Comparison of ENCODE assay signal across 29 cellular contexts in the genomic region with DNA sequence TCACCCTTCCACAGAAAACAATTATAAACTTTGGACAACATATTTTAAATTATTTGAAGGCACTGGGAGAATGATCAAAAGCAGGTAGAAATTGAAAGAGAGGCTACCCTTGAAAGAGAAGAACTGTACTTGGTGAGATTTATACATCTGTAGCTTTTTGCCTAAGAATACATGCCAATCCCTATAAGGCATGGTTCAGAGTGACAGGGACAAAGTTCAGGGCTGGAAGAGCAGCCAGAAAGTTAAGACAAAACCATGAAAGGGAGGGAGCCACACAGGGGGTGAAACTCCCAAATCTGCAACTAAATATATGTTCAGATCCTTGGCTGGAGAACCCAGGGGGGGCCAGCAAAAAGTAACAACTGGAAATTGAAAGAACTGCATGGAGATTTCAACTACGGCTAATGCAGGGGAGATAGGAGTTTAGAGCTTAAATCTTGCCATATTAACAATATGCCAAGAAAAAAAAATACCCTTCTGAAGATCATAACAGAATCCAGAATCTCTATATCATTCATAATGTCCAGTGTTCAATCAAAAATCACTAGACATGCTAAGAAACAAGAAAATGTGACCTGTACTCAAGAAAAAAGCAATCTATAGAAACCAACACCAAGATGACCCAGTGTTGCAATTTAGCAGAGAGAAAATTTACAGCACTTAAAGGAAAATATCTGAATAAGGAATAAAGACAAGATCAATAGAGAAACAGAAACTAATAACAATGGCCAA. TPM values are rescaled to one million over a fixed set of nuclear protein-coding genes. Genes with fewer than 3 reads are reported as not detected.
A peak's percentile ranks its signal among the peaks of the same experiment; 100 is the strongest.
DNase-seq lines count a peak whose midpoint lies in the region; ATAC-seq, FAIRE-seq and TF ChIP-seq lines count a peak whose summit lies in the region.
"Had no signal": no experiment of that assay in that cellular context is flagged by ENCODE, and none has a peak within 500 bp of the region (broad histone marks: within the 10 kb centered on the region; RNA-seq: fewer than 3 reads in every experiment).

No MANE protein-coding gene starts in this region.

- H3K27me3 ChIP-seq in HepG2 (ENCODE audit: control insufficient read depth in 1 of 2, insufficient read depth in 2 of 2, low read length in 2 of 2) (no peaks in the 10 kb centered on the region), right lobe of liver (no peaks in the 10 kb centered on the region), spleen (replicated peaks in 1 of 7) (no peaks in the 10 kb centered on the region), vagina (no peaks in the 10 kb centered on the region)
- H3K27me3 ChIP-seq: BE2C, BLaER1 had no signal

- no peak overlapping the region for H3K9ac ChIP-seq in HepG2 (ENCODE audit: insufficient read depth, low read depth, low read length)
- H3K9ac ChIP-seq: BLaER1 had no signal

- no peak overlapping the region for H2AFZ ChIP-seq in HepG2 (ENCODE audit: low read length)

- H3K4me3 ChIP-seq in HepG2 (replicated peaks in 1 of 3; ENCODE audit: insufficient read depth in 1 of 3, low read depth in 2 of 3, low read length in 3 of 3) (no peak overlapping the region), right lobe of liver (no peak overlapping the region), HEK293 (ENCODE audit: low read depth, low read length) (no peak overlapping the region), spleen (no peak overlapping the region), vagina (no peak overlapping the region)
- H3K4me3 ChIP-seq: GM12878 had no signal

- TF ChIP-seq CTCF in HepG2 (CRISPR knock-in tag; IDR thresholded peaks at IDR 0.05) (no peak), right lobe of liver (IDR thresholded peaks at IDR 0.05) (no peak), HEK293 (tag by site-specific recombination; IDR thresholded peaks at IDR 0.05) (no peak), endothelial cell (IDR thresholded peaks at IDR 0.05; ENCODE audit: unreplicated experiment) (no peak), spleen (IDR thresholded peaks at IDR 0.05 in 8 of 11, conservative IDR thresholded peaks at IDR 0.05 in 3 of 11) (no peak), vagina (IDR thresholded peaks at IDR 0.05) (no peak)

- no peaks in the 10 kb centered on the region for H3K79me2 ChIP-seq in HepG2 (ENCODE audit: insufficient read depth, low read length)

- H4K20me1 ChIP-seq in HepG2 (ENCODE audit: insufficient read depth, low read length), result no peaks in the 10 kb centered on the region

- TF ChIP-seq POLR2A in HepG2 (IDR thresholded peaks at IDR 0.05; ENCODE audit: insufficient read depth in 1 of 2, low read depth in 2 of 2, low read length in 2 of 2) (no peak), right lobe of liver (IDR thresholded peaks at IDR 0.05) (no peak), spleen (IDR thresholded peaks at IDR 0.05) (no peak), vagina (IDR thresholded peaks at IDR 0.05) (no peak)

- intact Hi-C loops in HepG2 (cut with micrococcal nuclease; ENCODE audit: unreplicated experiment), result no loop called here
- intact Hi-C loops in right lobe of liver (cut with DNase I), result no loop called here
- intact Hi-C loops in spleen (cut with DNase I; ENCODE audit: low total_unique reads), result no loop called here
- intact Hi-C loops in vagina (cut with DNase I), result no loop called here

- H3K9me3 ChIP-seq in HepG2 (ENCODE audit: low read length), result no peaks in the 10 kb centered on the region
- no peaks in the 10 kb centered on the region for H3K9me3 ChIP-seq in right lobe of liver
- no peaks in the 10 kb centered on the region for H3K9me3 ChIP-seq in HEK293 (ENCODE audit: control insufficient read depth, insufficient read depth, low read depth, low read length)
- H3K9me3 ChIP-seq in spleen, result peaks cover 0 to 27% (median 24%) of the 10 kb centered on the region in 8 donors
- H3K9me3 ChIP-seq in vagina, result peaks cover 2% of the 10 kb centered on the region
- H3K9me3 ChIP-seq: BE2C had no signal

- H3K27ac ChIP-seq in HepG2 (ENCODE audit: extremely low read length, insufficient read depth, low read length) (no peak overlapping the region), right lobe of liver (no peak overlapping the region), HEK293 (ENCODE audit: extremely low read depth, low read depth, low read length) (no peak overlapping the region), spleen (no peak overlapping the region), vagina (no peak overlapping the region)
- H3K27ac ChIP-seq: BLaER1 had no signal

- no peak overlapping the region for H3K4me2 ChIP-seq in HepG2 (ENCODE audit: low read depth, low read length)
- H3K4me2 ChIP-seq: BLaER1 had no signal

- H3K36me3 Mint-ChIP-seq in activated CD8-positive, alpha-beta memory T cell treated with anti-CD3 and anti-CD28 coated beads, Interleukin-2, amount 10 ng/mL, durations not matched to agents 7 days and 5 days, result peaks cover 64% of the 10 kb centered on the region
- peaks cover 60% of the 10 kb centered on the region for H3K36me3 Mint-ChIP-seq in endothelial cell (ENCODE audit: low read depth, unreplicated experiment)

- no peak for FAIRE-seq in HepG2 (lab: Jason Lieb, UNC)
- FAIRE-seq: A204.1, GM12892, GM18507 had no signal

- no peak overlapping the region for H3K4me3 Mint-ChIP-seq in activated CD8-positive, alpha-beta memory T cell treated with anti-CD3 and anti-CD28 coated beads, Interleukin-2, amount 10 ng/mL, durations not matched to agents 7 days and 5 days
- H3K4me3 Mint-ChIP-seq in endothelial cell (ENCODE audit: unreplicated experiment), result peak overlapping the region; percentile 5
- H3K4me3 Mint-ChIP-seq: CD14-positive monocyte; CD4-positive, alpha-beta memory T cell; CD4-positive, CD25-positive, alpha-beta regulatory T cell; CD8-positive, alpha-beta memory T cell had no signal

- no TSS peak for BruUV-seq in HepG2 (replicated peaks; lab: Mats Ljungman, UMichigan)

- POLR2A ChIA-PET in HepG2 (lab: Yijun Ruan, JAX) (no interaction called here), HEK293 (lab: Yijun Ruan, JAX) (no interaction called here)

- H3K4me1 Mint-ChIP-seq in activated CD8-positive, alpha-beta memory T cell treated with anti-CD3 and anti-CD28 coated beads, Interleukin-2, amount 10 ng/mL, durations not matched to agents 7 days and 5 days, result peaks cover 9% of the 10 kb centered on the region
- H3K4me1 Mint-ChIP-seq in endothelial cell (ENCODE audit: unreplicated experiment), result no peaks in the 10 kb centered on the region

- no peak for ATAC-seq in activated CD8-positive, alpha-beta memory T cell treated with anti-CD3 and anti-CD28 coated beads, Interleukin-2, amount 10 ng/mL, durations not matched to agents 7 days and 5 days
- ATAC-seq in HepG2 (peak; percentile 55), right lobe of liver (no peak)
- ATAC-seq: GM12878 had no signal

- peak overlapping the region; percentile 10 for H3K27ac Mint-ChIP-seq in activated CD8-positive, alpha-beta memory T cell treated with anti-CD3 and anti-CD28 coated beads, Interleukin-2, amount 10 ng/mL, durations not matched to agents 7 days and 5 days
- no peak overlapping the region for H3K27ac Mint-ChIP-seq in endothelial cell (ENCODE audit: unreplicated experiment)
- H3K27ac Mint-ChIP-seq: CD4-positive, CD25-positive, alpha-beta regulatory T cell had no signal

- H3K27me3 Mint-ChIP-seq in activated CD8-positive, alpha-beta memory T cell treated with anti-CD3 and anti-CD28 coated beads, Interleukin-2, amount 10 ng/mL, durations not matched to agents 7 days and 5 days, result no peaks in the 10 kb centered on the region
- peaks cover 8% of the 10 kb centered on the region for H3K27me3 Mint-ChIP-seq in endothelial cell (ENCODE audit: unreplicated experiment)
- H3K27me3 Mint-ChIP-seq: CD4-positive, alpha-beta memory T cell; CD4-positive, CD25-positive, alpha-beta regulatory T cell had no signal

- CTCF ChIA-PET in activated CD8-positive, alpha-beta memory T cell treated with anti-CD3 and anti-CD28 coated beads, Interleukin-2, amount 10 ng/mL, durations not matched to agents 7 days and 5 days (lab: Charles Lee), result no interaction called here
- CTCF ChIA-PET in HepG2 (lab: Yijun Ruan, JAX; ENCODE audit: low intra/inter-chr PET ratio, low total read pairs) (no interaction called here), HEK293 (lab: Yijun Ruan, JAX) (interaction anchor here (0.5 kb wide), 1 partner anchor 68 kb away, joined by 4 read pairs; no protein-coding TSS in a partner anchor)

- no peak for DNase-seq in activated CD8-positive, alpha-beta memory T cell treated with anti-CD3 and anti-CD28 coated beads, Interleukin-2, amount 10 ng/mL, durations not matched to agents 7 days and 5 days
- DNase-seq in activated CD8-positive, alpha-beta memory T cell treated with anti-CD3 and anti-CD28 coated beads, Interleukin-2, amount 50 U/mL, for 48 hours, result no peak
- DNase-seq in HepG2 (ENCODE audit: low spot score) (peak; percentile 16), right lobe of liver (no peak), endothelial cell (ENCODE audit: low spot score) (no peak), spleen (no peak), vagina (ENCODE audit: extremely low spot score in 2 of 2) (no peak)
- DNase-seq: 8988T; ACHN; BE2C; C1 segment of cervical spinal cord; CD4-positive, alpha-beta memory T cell; CD4-positive, CD25-positive, alpha-beta regulatory T cell; CD8-positive, alpha-beta memory T cell; COR-L47; DMS 273 treated with DMSO at 0.1 percent for 48 hours; DMS153; DMS53; DMS79; DND-41; EL; GDM1 had no signal

- TF ChIP-seq RAD21 in HepG2 (CRISPR knock-in tag; IDR thresholded peaks at IDR 0.05), result no peak

- WGBS in HepG2 (ENCODE audit: low lambda C conversion rate), result 96% methylated on average over 1 of the region's 1 CpG
- no CpG with 5 or more reads among the region's 1 CpG for WGBS in right lobe of liver (ENCODE audit: insufficient coverage, low coverage, low lambda C conversion rate, missing lambda C conversion rate)
- 93 to 100% (median 95%) methylated on average over 1 of the region's 1 CpG for WGBS in spleen, 5 donors

- H3K4me1 ChIP-seq in HepG2 (ENCODE audit: insufficient read depth, low read length) (peaks cover 13% of the 10 kb centered on the region), right lobe of liver (no peaks in the 10 kb centered on the region), HEK293 (ENCODE audit: control insufficient read depth, insufficient read depth, low read length) (no peaks in the 10 kb centered on the region), spleen (no peaks in the 10 kb centered on the region), vagina (no peaks in the 10 kb centered on the region)
- H3K4me1 ChIP-seq: BE2C, BLaER1 had no signal

- no peak for TF ChIP-seq EP300 in HepG2 (IDR thresholded peaks at IDR 0.05; ENCODE audit: low read depth in 2 of 2, low read length in 2 of 2)
- no peak for TF ChIP-seq EP300 in HepG2 (CRISPR knock-in tag; IDR thresholded peaks at IDR 0.05; ENCODE audit: borderline replicate concordance)

- H3K9me3 Mint-ChIP-seq in activated CD8-positive, alpha-beta memory T cell treated with anti-CD3 and anti-CD28 coated beads, Interleukin-2, amount 10 ng/mL, durations not matched to agents 7 days and 5 days (ENCODE audit: low read depth), result peaks cover 12% of the 10 kb centered on the region
- H3K9me3 Mint-ChIP-seq in endothelial cell (ENCODE audit: unreplicated experiment), result peaks cover 6% of the 10 kb centered on the region

- H3K36me3 ChIP-seq in HepG2 (replicated peaks in 1 of 2; ENCODE audit: control insufficient read depth in 1 of 2, insufficient read depth in 2 of 2, low read length in 2 of 2) (peaks cover 6 to 24% of the 10 kb centered on the region in 2 experiments; a peak in 3 of 5 replicates), right lobe of liver (no peaks in the 10 kb centered on the region), HEK293 (ENCODE audit: control insufficient read depth in 2 of 2, insufficient read depth in 1 of 2, low read length in 2 of 2) (peaks cover 5 to 32% of the 10 kb centered on the region in 2 experiments; a peak in 2 of 3 replicates), spleen (peaks cover 0 to 62% (median 30%) of the 10 kb centered on the region in 6 donors), vagina (no peaks in the 10 kb centered on the region)

- in situ Hi-C loops in HepG2 (cut with HindIII; ENCODE audit: extremely low pct_ligation_motif_present, low pct_unique_long_range_greater_than_20kb), result no loop called here

RNA-seq across cellular contexts. Expression of a gene that starts 25.5 kb away (rescaled TPM):
- total RNA-seq in activated CD8-positive, alpha-beta memory T cell treated with anti-CD3 and anti-CD28 coated beads, Interleukin-2, amount 10 ng/mL, durations not matched to agents 7 days and 5 days, result 10 to 100 TPM; 13.0 to 17.1 TPM
- total RNA-seq in HepG2 (2016; rRNA removed; fragmentation: Illumina TruSeq; extraction: Trizol) (7.1 and 9.4 TPM in 2 replicates), right lobe of liver (1 to 10 TPM in 5 of 6 experiments, under 1 TPM in 1; 0.88 to 3.3 (median 1.7) TPM), endothelial cell (ENCODE audit: unreplicated experiment) (15.3 TPM), spleen (10 to 100 TPM in 4 of 7 donors, 1 to 10 TPM in 3; 8.1 to 12.8 (median 10.7) TPM), vagina (6.1 TPM)
- total RNA-seq in HepG2 (2016; cell fraction: cytosol; rRNA removed; fragmentation: Illumina TruSeq; extraction: Trizol; ENCODE audit: low read depth), result 2.0 and 2.1 TPM in 2 replicates
- total RNA-seq in HepG2 (2016; cell fraction: insoluble cytoplasmic fraction; rRNA removed; fragmentation: Illumina TruSeq; extraction: Trizol), result 5.3 and 9.8 TPM in 2 replicates
- total RNA-seq in HepG2 (2016; cell fraction: membrane; rRNA removed; fragmentation: Illumina TruSeq; extraction: Trizol), result 2.5 and 3.3 TPM in 2 replicates
- total RNA-seq in HepG2 (2016; cell fraction: nucleus; rRNA removed; fragmentation: Illumina TruSeq; extraction: Trizol), result 11.0 and 12.2 TPM in 2 replicates
- polyA plus RNA-seq in HepG2 (2011; rRNA removed) (10.7 and 14.1 TPM in 2 replicates), spleen (1 to 10 TPM; 6.5 to 8.2 (median 6.8) TPM)
- polyA plus RNA-seq in HepG2 (2011; cell fraction: cytosol; rRNA removed), result 10.6 and 11.3 TPM in 2 replicates
- polyA plus RNA-seq in HepG2 (2011; cell fraction: nucleus; rRNA removed), result 7.5 and 7.6 TPM in 2 replicates
- 3.4 and 6.4 TPM in 2 replicates for polyA plus RNA-seq in HepG2 (2012)
- polyA plus RNA-seq in HepG2 (2016; cell fraction: cytosol; fragmentation: Illumina TruSeq; extraction: Trizol; ENCODE audit: low read depth), result 0.76 and 1.3 TPM in 2 replicates
- polyA plus RNA-seq in HepG2 (2016; cell fraction: insoluble cytoplasmic fraction; fragmentation: Illumina TruSeq; extraction: Trizol; ENCODE audit: low read depth), result 4.4 and 5.3 TPM in 2 replicates
- polyA plus RNA-seq in HepG2 (2016; cell fraction: membrane; fragmentation: Illumina TruSeq; extraction: Trizol; ENCODE audit: low read depth), result 1.2 and 1.4 TPM in 2 replicates
- 9.7 and 14.6 TPM in 2 replicates for polyA plus RNA-seq in HepG2 (2016; cell fraction: nucleus; fragmentation: Illumina TruSeq; extraction: Trizol; ENCODE audit: insufficient read depth, low read depth)
- 31.5 and 38.5 TPM in 2 replicates for polyA minus RNA-seq in HepG2 (2011; rRNA and poly(A)+ RNA removed; ENCODE audit: low replicate concordance)
- 8.6 and 8.7 TPM in 2 replicates for polyA minus RNA-seq in HepG2 (2011; cell fraction: cytosol; rRNA and poly(A)+ RNA removed)
- 9.5 and 15.3 TPM in 2 replicates for polyA minus RNA-seq in HepG2 (2011; cell fraction: nucleus; rRNA and poly(A)+ RNA removed)

RNA-seq across cellular contexts. Expression of a gene that starts 43.6 kb away (rescaled TPM):
- total RNA-seq in activated CD8-positive, alpha-beta memory T cell treated with anti-CD3 and anti-CD28 coated beads, Interleukin-2, amount 10 ng/mL, durations not matched to agents 7 days and 5 days, result 10 to 100 TPM; 33.9 to 37.6 TPM
- total RNA-seq in HepG2 (2016; rRNA removed; fragmentation: Illumina TruSeq; extraction: Trizol) (24.7 and 40.4 TPM in 2 replicates), right lobe of liver (10 to 100 TPM; 23.0 to 49.0 (median 27.9) TPM), endothelial cell (ENCODE audit: unreplicated experiment) (25.6 TPM), spleen (10 to 100 TPM; 23.2 to 43.9 (median 31.6) TPM), vagina (110 TPM)
- 135 and 145 TPM in 2 replicates for total RNA-seq in HepG2 (2016; cell fraction: cytosol; rRNA removed; fragmentation: Illumina TruSeq; extraction: Trizol; ENCODE audit: low read depth)
- 21.2 and 39.7 TPM in 2 replicates for total RNA-seq in HepG2 (2016; cell fraction: insoluble cytoplasmic fraction; rRNA removed; fragmentation: Illumina TruSeq; extraction: Trizol)
- 87.8 and 107 TPM in 2 replicates for total RNA-seq in HepG2 (2016; cell fraction: membrane; rRNA removed; fragmentation: Illumina TruSeq; extraction: Trizol)
- total RNA-seq in HepG2 (2016; cell fraction: nucleus; rRNA removed; fragmentation: Illumina TruSeq; extraction: Trizol), result 20.0 and 22.0 TPM in 2 replicates
- polyA plus RNA-seq in HepG2 (2011; rRNA removed) (28.7 and 31.7 TPM in 2 replicates), spleen (10 to 100 TPM; 49.9 to 59.4 (median 56.5) TPM)
- 20.5 and 29.5 TPM in 2 replicates for polyA plus RNA-seq in HepG2 (2011; cell fraction: cytosol; rRNA removed)
- 8.0 and 8.1 TPM in 2 replicates for polyA plus RNA-seq in HepG2 (2011; cell fraction: nucleus; rRNA removed)
- polyA plus RNA-seq in HepG2 (2012), result 19.9 and 23.4 TPM in 2 replicates
- polyA plus RNA-seq in HepG2 (2016; cell fraction: cytosol; fragmentation: Illumina TruSeq; extraction: Trizol; ENCODE audit: low read depth), result 165 and 182 TPM in 2 replicates
- polyA plus RNA-seq in HepG2 (2016; cell fraction: insoluble cytoplasmic fraction; fragmentation: Illumina TruSeq; extraction: Trizol; ENCODE audit: low read depth), result 25.7 and 28.8 TPM in 2 replicates
- 91.1 and 106 TPM in 2 replicates for polyA plus RNA-seq in HepG2 (2016; cell fraction: membrane; fragmentation: Illumina TruSeq; extraction: Trizol; ENCODE audit: low read depth)
- 29.8 and 38.4 TPM in 2 replicates for polyA plus RNA-seq in HepG2 (2016; cell fraction: nucleus; fragmentation: Illumina TruSeq; extraction: Trizol; ENCODE audit: insufficient read depth, low read depth)
- polyA minus RNA-seq in HepG2 (2011; rRNA and poly(A)+ RNA removed; ENCODE audit: low replicate concordance), result 8.3 and 24.3 TPM in 2 replicates
- 6.0 and 6.8 TPM in 2 replicates for polyA minus RNA-seq in HepG2 (2011; cell fraction: cytosol; rRNA and poly(A)+ RNA removed)
- polyA minus RNA-seq in HepG2 (2011; cell fraction: nucleus; rRNA and poly(A)+ RNA removed), result 2.5 and 3.5 TPM in 2 replicates
